8 cellular contexts compared by ENCODE assay signal in genomic region chr1:178543291-178543609, GRCh38. TPM values are rescaled to one million over a fixed set of nuclear protein-coding genes. Genes with fewer than 3 reads are reported as not detected.
DNase-seq lines count a peak whose midpoint lies in the region; ATAC-seq and FAIRE-seq lines count a peak whose summit lies in the region.

No MANE protein-coding gene starts in this region.

- H3K4me1 Mint-ChIP-seq in activated T-cell treated with anti-CD3 and anti-CD28 coated beads, Interleukin-2, amount 50 U/mL, for 72 hours (ENCODE audit: low read depth), result peaks cover 5% of the 10 kb centered on the region

- FAIRE-seq in GM19239 (lab: Jason Lieb, UNC), result peak; percentile 77

- peak overlapping the region; percentile 62 for H3K27ac ChIP-seq in stomach smooth muscle (ENCODE audit: low read length)

- H3K4me3 ChIP-seq in iPS-11a (ENCODE audit: low read depth, low read length) (peak overlapping the region; percentile 84), stomach smooth muscle (ENCODE audit: low read length in 2 of 2) (peak overlapping the region; percentile 60 to 94)

- H3K9ac ChIP-seq in stomach smooth muscle (ENCODE audit: low read length in 2 of 2), result peak overlapping the region; percentile 62 to 74

- no peak overlapping the region for H3K27ac Mint-ChIP-seq in activated T-cell treated with anti-CD3 and anti-CD28 coated beads, Interleukin-2, amount 50 U/mL, for 72 hours

- H3K9me3 Mint-ChIP-seq in activated T-cell treated with anti-CD3 and anti-CD28 coated beads, Interleukin-2, amount 50 U/mL, for 72 hours, result no peaks in the 10 kb centered on the region

- peak; percentile 11 for DNase-seq in CD1c-positive myeloid dendritic cell (ENCODE audit: extremely low spot score)
- DNase-seq in GM19239 (ENCODE audit: insufficient read length, low spot score), result no peak
- no peak for DNase-seq in activated T-cell treated with anti-CD3 and anti-CD28 coated beads, Interleukin-2, amount 50 U/mL, for 72 hours
- DNase-seq in activated CD4-positive, alpha-beta T cell treated with anti-CD3 and anti-CD28 coated beads, Interleukin-2, amount 50 U/mL, for 1 hour, result no peak
- no peak for DNase-seq in T-helper 9 cell

- H3K4me1 ChIP-seq in stomach smooth muscle (ENCODE audit: control insufficient read depth, insufficient read depth, low read length), result peaks cover 24% of the 10 kb centered on the region

- H3K36me3 Mint-ChIP-seq in activated T-cell treated with anti-CD3 and anti-CD28 coated beads, Interleukin-2, amount 50 U/mL, for 72 hours (ENCODE audit: insufficient read depth in 2 of 2), result no peaks in the 10 kb centered on the region

- peaks cover 6% of the 10 kb centered on the region in 2 donors for H3K36me3 ChIP-seq in stomach smooth muscle (ENCODE audit: control insufficient read depth in 2 of 2, insufficient read depth in 2 of 2, low read length in 2 of 2)

- peak overlapping the region; percentile 92 to 94 for H3K4me3 Mint-ChIP-seq in activated T-cell treated with anti-CD3 and anti-CD28 coated beads, Interleukin-2, amount 50 U/mL, for 72 hours

- peak; percentile 35 for ATAC-seq in HG03175 (IDR thresholded peaks at IDR 0.05; ENCODE audit: unreplicated experiment)
- ATAC-seq in activated T-cell treated with anti-CD3 and anti-CD28 coated beads, Interleukin-2, amount 50 U/mL, for 72 hours (replicated peaks in 1 of 2), result no peak

- H3K27me3 ChIP-seq in stomach smooth muscle (ENCODE audit: control insufficient read depth in 1 of 2, insufficient read depth in 2 of 2, low read length in 2 of 2), result no peaks in the 10 kb centered on the region

- no peaks in the 10 kb centered on the region for H3K9me3 ChIP-seq in stomach smooth muscle (ENCODE audit: control insufficient read depth in 2 of 2, low read length in 2 of 2)

- H3K27me3 Mint-ChIP-seq in activated T-cell treated with anti-CD3 and anti-CD28 coated beads, Interleukin-2, amount 50 U/mL, for 72 hours (ENCODE audit: low read depth), result no peaks in the 10 kb centered on the region

RNA-seq across cellular contexts. Expression of gene TEX35, which starts 30.3 kb away (rescaled TPM):
- total RNA-seq in activated T-cell treated with anti-CD3 and anti-CD28 coated beads, Interleukin-2, amount 50 U/mL, for 72 hours, result not detected

RNA-seq across cellular contexts. Expression of gene CLEC20A, which starts 46.5 kb away (rescaled TPM):
- not detected for total RNA-seq in activated T-cell treated with anti-CD3 and anti-CD28 coated beads, Interleukin-2, amount 50 U/mL, for 72 hours
